ENCODE assay signal across 5 cellular contexts in the genomic region with DNA sequence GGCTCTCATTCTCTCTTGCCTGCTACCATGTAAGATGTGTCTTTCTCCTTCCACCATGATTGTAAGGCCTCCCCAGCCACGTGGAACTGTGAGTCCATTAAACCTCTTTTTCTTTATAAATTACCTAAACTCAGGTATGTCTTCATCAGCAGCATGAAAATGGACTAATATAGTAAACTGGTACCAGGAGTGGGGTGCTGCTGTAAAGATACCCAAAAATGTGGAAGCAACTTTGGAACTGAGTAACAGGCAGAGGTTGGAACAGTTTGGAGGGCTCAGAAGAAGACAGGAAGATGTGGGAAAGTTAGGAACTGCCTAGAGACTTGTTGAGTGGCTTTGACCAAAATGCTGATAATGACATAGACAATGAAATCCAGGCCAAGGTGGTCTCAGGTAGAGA.
DNase-seq lines count a peak whose midpoint lies in the region; ATAC-seq, FAIRE-seq and TF ChIP-seq lines count a peak whose summit lies in the region.
"Not testable (repeated sequence)": the region's sequence is repeated elsewhere in the genome, so short reads cannot be mapped to it uniquely, and the experiment has no call there.

No MANE protein-coding gene starts in this region.

- H3K9me3 ChIP-seq in CD8-positive, alpha-beta T cell (ENCODE audit: low read length); HEK293 (ENCODE audit: control insufficient read depth, insufficient read depth, low read depth, low read length); K562 (replicated peaks; ENCODE audit: control insufficient read depth, insufficient read depth, low read depth, low read length): not testable (repeated sequence)

- H3K9me3 Mint-ChIP-seq in CD8-positive, alpha-beta T cell, result peaks cover 38% of the 10 kb centered on the region
- peaks cover 57% of the 10 kb centered on the region for H3K9me3 Mint-ChIP-seq in T-helper 1 cell treated with Interleukin-12 subunit alpha and Interleukin-12 subunit beta and Interleukin-4 antibody, amounts not matched to agents 30 μg/mL and 1 μg/mL, for 36 hours
- H3K9me3 Mint-ChIP-seq in effector memory CD8-positive, alpha-beta T cell, result peaks cover 9 to 32% of the 10 kb centered on the region in 2 donors

- not testable (repeated sequence) for H3K4me1 ChIP-seq in CD8-positive, alpha-beta T cell (ENCODE audit: insufficient read depth, low read length); HEK293 (ENCODE audit: control insufficient read depth, insufficient read depth, low read length); K562 (replicated peaks in 1 of 2; ENCODE audit: control insufficient read depth in 2 of 2, insufficient read depth in 2 of 2, low read length in 2 of 2)

- H3K4me3 ChIP-seq in CD8-positive, alpha-beta T cell (ENCODE audit: low read depth, low read length); HEK293 (ENCODE audit: low read depth, low read length); K562: not testable (repeated sequence)

- H3K9me1 ChIP-seq in K562 (ENCODE audit: control insufficient read depth, insufficient read depth, low read length), result not testable (repeated sequence)

- not testable (repeated sequence) for H2AFZ ChIP-seq in K562 (ENCODE audit: low read depth, low read length)

- POLR2A ChIA-PET in CD8-positive, alpha-beta T cell (lab: Charles Lee); HEK293 (lab: Yijun Ruan, JAX); K562 (lab: Yijun Ruan, JAX): not testable (repeated sequence)

- peaks cover 85% of the 10 kb centered on the region for H3K36me3 Mint-ChIP-seq in CD8-positive, alpha-beta T cell
- H3K36me3 Mint-ChIP-seq in T-helper 1 cell treated with Interleukin-12 subunit alpha and Interleukin-12 subunit beta and Interleukin-4 antibody, amounts not matched to agents 30 μg/mL and 1 μg/mL, for 36 hours (ENCODE audit: low read depth), result peaks cover 69% of the 10 kb centered on the region
- peaks cover 91% of the 10 kb centered on the region for H3K36me3 Mint-ChIP-seq in effector memory CD8-positive, alpha-beta T cell (ENCODE audit: insufficient read depth)

- H3K4me3 Mint-ChIP-seq in CD8-positive, alpha-beta T cell; T-helper 1 cell treated with Interleukin-12 subunit alpha and Interleukin-12 subunit beta and Interleukin-4 antibody, amounts not matched to agents 30 μg/mL and 1 μg/mL, for 36 hours; effector memory CD8-positive, alpha-beta T cell: not testable (repeated sequence)

- not testable (repeated sequence) for H3K9ac ChIP-seq in K562 (ENCODE audit: insufficient read depth in 1 of 2, low read depth in 2 of 2, low read length in 2 of 2)

- H3K4me2 ChIP-seq in K562 (ENCODE audit: insufficient read depth, low read length), result not testable (repeated sequence)

- in situ Hi-C loops in K562 (cut with MboI), result not testable (repeated sequence)

- peaks cover 25% of the 10 kb centered on the region for H3K4me1 Mint-ChIP-seq in CD8-positive, alpha-beta T cell (ENCODE audit: low read depth)
- peaks cover 10% of the 10 kb centered on the region for H3K4me1 Mint-ChIP-seq in T-helper 1 cell treated with Interleukin-12 subunit alpha and Interleukin-12 subunit beta and Interleukin-4 antibody, amounts not matched to agents 30 μg/mL and 1 μg/mL, for 36 hours (ENCODE audit: low read depth)
- peaks cover 19 to 41% of the 10 kb centered on the region in 2 donors for H3K4me1 Mint-ChIP-seq in effector memory CD8-positive, alpha-beta T cell (ENCODE audit: low read depth in 2 of 2)

- not testable (repeated sequence) for TF ChIP-seq RAD21 in K562 (CRISPR knock-in tag; conservative IDR thresholded peaks at IDR 0.05 in 1 of 2, IDR thresholded peaks at IDR 0.05 in 1 of 2)

- CTCF ChIA-PET in CD8-positive, alpha-beta T cell (lab: Charles Lee); HEK293 (lab: Yijun Ruan, JAX); K562 (lab: Yijun Ruan, JAX; ENCODE audit: low intra/inter-chr PET ratio): not testable (repeated sequence)

- not testable (repeated sequence) for H4K20me1 ChIP-seq in K562 (replicated peaks; ENCODE audit: control insufficient read depth, insufficient read depth, low read length)

- H3K27ac ChIP-seq in CD8-positive, alpha-beta T cell (ENCODE audit: low read depth, low read length); HEK293 (ENCODE audit: extremely low read depth, low read depth, low read length); K562 (ENCODE audit: extremely low read depth, low read depth, low read length): not testable (repeated sequence)

- not testable (repeated sequence) for TF ChIP-seq CTCF in CD8-positive, alpha-beta T cell (IDR thresholded peaks at IDR 0.05); HEK293 (tag by site-specific recombination; IDR thresholded peaks at IDR 0.05); K562 (IDR thresholded peaks at IDR 0.05 in 2 of 3, conservative IDR thresholded peaks at IDR 0.05 in 1 of 3; ENCODE audit: insufficient read depth in 2 of 3, low read depth in 1 of 3, low read length in 3 of 3)

- DNase-seq in CD8-positive, alpha-beta T cell; K562 (ENCODE audit: extremely low read depth in 1 of 4, low spot score in 3 of 4); effector memory CD8-positive, alpha-beta T cell: not testable (repeated sequence)

- peaks cover 44% of the 10 kb centered on the region for H3K36me3 ChIP-seq in CD8-positive, alpha-beta T cell (ENCODE audit: insufficient read depth, low read length)
- peaks cover 6 to 18% of the 10 kb centered on the region in 2 experiments for H3K36me3 ChIP-seq in HEK293 (ENCODE audit: control insufficient read depth in 2 of 2, insufficient read depth in 1 of 2, low read length in 2 of 2)
- not testable (repeated sequence) for H3K36me3 ChIP-seq in K562 (ENCODE audit: control insufficient read depth, insufficient read depth, low read length)

- not testable (repeated sequence) for H3K27me3 Mint-ChIP-seq in CD8-positive, alpha-beta T cell (ENCODE audit: low read depth); T-helper 1 cell treated with Interleukin-12 subunit alpha and Interleukin-12 subunit beta and Interleukin-4 antibody, amounts not matched to agents 30 μg/mL and 1 μg/mL, for 36 hours (ENCODE audit: low read depth); effector memory CD8-positive, alpha-beta T cell

- ATAC-seq in CD8-positive, alpha-beta T cell; K562; effector memory CD8-positive, alpha-beta T cell (replicated peaks): not testable (repeated sequence)

- no CpG with 5 or more reads among the region's 1 CpG for WGBS in K562 (ENCODE audit: insufficient coverage, low coverage, missing lambda C conversion rate)

- not testable (repeated sequence) for BruUV-seq in K562 (replicated peaks; lab: Mats Ljungman, UMichigan)

- not testable (repeated sequence) for TF ChIP-seq EP300 in K562 (IDR thresholded peaks at IDR 0.05; ENCODE audit: low read length)

- not testable (repeated sequence) for TF ChIP-seq POLR2A in K562 (conservative IDR thresholded peaks at IDR 0.05)

- not testable (repeated sequence) for FAIRE-seq in K562 (lab: Jason Lieb, UNC)

- not testable (repeated sequence) for H3K27me3 ChIP-seq in CD8-positive, alpha-beta T cell (ENCODE audit: insufficient read depth, low read length); K562 (ENCODE audit: control insufficient read depth in 2 of 2, insufficient read depth in 2 of 2, low read length in 2 of 2)

- H3K79me2 ChIP-seq in K562 (ENCODE audit: control insufficient read depth, insufficient read depth, low read length), result not testable (repeated sequence)

- intact Hi-C loops in CD8-positive, alpha-beta T cell (cut with DNase I, micrococcal nuclease); K562 (cut with micrococcal nuclease): not testable (repeated sequence)

- H3K27ac Mint-ChIP-seq in CD8-positive, alpha-beta T cell, result peak overlapping the region; percentile 64
- peak overlapping the region; percentile 15 for H3K27ac Mint-ChIP-seq in T-helper 1 cell treated with Interleukin-12 subunit alpha and Interleukin-12 subunit beta and Interleukin-4 antibody, amounts not matched to agents 30 μg/mL and 1 μg/mL, for 36 hours
- H3K27ac Mint-ChIP-seq in effector memory CD8-positive, alpha-beta T cell, result peak overlapping the region; percentile 25 to 30

TF ChIP-seq in HEK293, 187 proteins besides CTCF, POLR2A, EP300 and RAD21:
- TF ChIP-seq ZNF707 (tag by site-specific recombination; IDR thresholded peaks at IDR 0.05), result peak; percentile 98

TF ChIP-seq in K562, 482 proteins besides CTCF, POLR2A, EP300 and RAD21:
- peak; percentile 98 for TF ChIP-seq ZNF707 (CRISPR knock-in tag; conservative IDR thresholded peaks at IDR 0.05)
